In the genomic region with DNA sequence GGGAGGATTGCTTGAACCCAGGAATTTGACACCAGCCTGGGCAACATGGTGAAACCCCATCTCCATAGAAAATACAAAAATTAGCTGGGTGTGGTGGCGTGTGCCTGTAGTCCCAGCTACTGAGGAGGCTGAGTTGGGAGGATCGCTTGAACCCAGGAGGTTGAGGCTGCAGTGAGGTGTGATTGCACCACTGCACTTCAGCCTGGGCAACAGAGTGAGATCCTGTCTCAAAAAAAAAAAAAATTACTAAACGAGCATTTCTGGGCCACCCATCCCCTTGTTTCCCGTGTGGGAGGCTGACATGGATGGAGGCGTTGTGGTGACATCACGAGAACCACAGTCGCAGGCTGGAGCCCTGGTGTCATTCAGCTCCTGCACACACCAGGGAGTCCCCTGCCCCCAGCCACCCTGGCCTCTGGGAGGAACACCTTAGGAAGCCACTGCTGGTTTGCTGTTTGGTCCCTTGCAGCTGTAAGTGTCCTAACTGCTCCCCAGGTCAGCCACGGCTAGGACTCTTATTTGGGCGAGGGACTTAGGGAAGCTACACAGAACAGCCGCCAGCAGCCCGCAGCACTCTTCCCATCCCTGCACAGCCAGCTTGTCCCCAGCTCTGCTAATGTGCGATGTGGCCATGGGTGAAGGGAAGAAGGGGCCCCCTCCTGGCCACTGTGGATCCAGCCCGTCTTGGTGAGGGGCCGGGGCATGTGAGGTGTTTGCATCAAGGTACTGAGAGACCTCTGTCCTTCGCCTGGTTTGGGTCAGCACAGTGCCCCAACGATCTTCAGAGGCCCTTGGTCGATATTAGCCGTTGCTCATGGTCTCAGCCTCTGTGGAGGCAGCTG, we compare ENCODE assay signal across 1 cellular context.
TF ChIP-seq lines count a peak whose summit lies in the region.

No MANE protein-coding gene starts in this region.

TF ChIP-seq in H1, 55 proteins besides CTCF, POLR2A, EP300 and RAD21:
- no peak for TF ChIP-seq JUND (IDR thresholded peaks at IDR 0.05; ENCODE audit: low read length)
- TF ChIP-seq TEAD4 (IDR thresholded peaks at IDR 0.05; ENCODE audit: low read depth, low read length) = no peak
- no peak for TF ChIP-seq SAP30 (IDR thresholded peaks at IDR 0.05; ENCODE audit: insufficient read depth, insufficient replicate concordance, low read length)
- TF ChIP-seq EGR1 (IDR thresholded peaks at IDR 0.05; ENCODE audit: borderline replicate concordance, low read depth, low read length) = no peak
- TF ChIP-seq EZH2 (IDR thresholded peaks at IDR 0.05; ENCODE audit: low read depth, low read length, severe bottlenecking) = no peak
- TF ChIP-seq KDM5A (IDR thresholded peaks at IDR 0.05; ENCODE audit: low read length) = no peak
- TF ChIP-seq TCF12 (IDR thresholded peaks at IDR 0.05; ENCODE audit: low read depth, low read length) = no peak
- TF ChIP-seq CREB1 (IDR thresholded peaks at IDR 0.05) = no peak
- no peak for TF ChIP-seq NANOG (IDR thresholded peaks at IDR 0.05; ENCODE audit: insufficient read depth, low read depth, low read length, poor library complexity, severe bottlenecking)
- no peak for TF ChIP-seq CBX5 (IDR thresholded peaks at IDR 0.05; ENCODE audit: low read depth, low read length)
- no peak for TF ChIP-seq JUN (IDR thresholded peaks at IDR 0.05; ENCODE audit: low read depth, low read length)
- TF ChIP-seq GABPA (IDR thresholded peaks at IDR 0.05; ENCODE audit: borderline replicate concordance, insufficient read depth, low read length) = peak; percentile 23; the same call in 1 of the 2 replicates
- TF ChIP-seq, protein P1, sequence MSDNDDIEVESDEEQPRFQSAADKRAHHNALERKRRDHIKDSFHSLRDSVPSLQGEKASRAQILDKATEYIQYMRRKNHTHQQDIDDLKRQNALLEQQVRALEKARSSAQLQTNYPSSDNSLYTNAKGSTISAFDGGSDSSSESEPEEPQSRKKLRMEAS (IDR thresholded peaks at IDR 0.05) = no peak
- 0 out of 2 replicates have a peak, but pooled peaks have one; percentile 16 for TF ChIP-seq TAF1 (IDR thresholded peaks at IDR 0.05; ENCODE audit: low read depth, low read length)
- TF ChIP-seq SIRT6 (IDR thresholded peaks at IDR 0.05; ENCODE audit: low read length) = no peak
